Comparison of ENCODE assay signal across 1 cellular context in genomic region chr2:218879881-218880748, GRCh38.
TF ChIP-seq lines count a peak whose summit lies in the region.

No MANE protein-coding gene starts in this region.

TF ChIP-seq in HepG2, 621 proteins besides CTCF, POLR2A, EP300 and RAD21 (continued from another document):
- TF ChIP-seq TFDP1 (CRISPR knock-in tag; IDR thresholded peaks at IDR 0.05; ENCODE audit: borderline replicate concordance) (no peak), ZNF264 (CRISPR knock-in tag; IDR thresholded peaks at IDR 0.05) (no peak)
